ENCODE assay signal across 1 cellular context in genomic region chr10:9331583-9332008, GRCh38.
TF ChIP-seq lines count a peak whose summit lies in the region.

No MANE protein-coding gene starts in this region.

TF ChIP-seq in K562, 482 proteins besides CTCF, POLR2A, EP300 and RAD21 (continued from another document and continues in another):
- TF ChIP-seq, protein P1, sequence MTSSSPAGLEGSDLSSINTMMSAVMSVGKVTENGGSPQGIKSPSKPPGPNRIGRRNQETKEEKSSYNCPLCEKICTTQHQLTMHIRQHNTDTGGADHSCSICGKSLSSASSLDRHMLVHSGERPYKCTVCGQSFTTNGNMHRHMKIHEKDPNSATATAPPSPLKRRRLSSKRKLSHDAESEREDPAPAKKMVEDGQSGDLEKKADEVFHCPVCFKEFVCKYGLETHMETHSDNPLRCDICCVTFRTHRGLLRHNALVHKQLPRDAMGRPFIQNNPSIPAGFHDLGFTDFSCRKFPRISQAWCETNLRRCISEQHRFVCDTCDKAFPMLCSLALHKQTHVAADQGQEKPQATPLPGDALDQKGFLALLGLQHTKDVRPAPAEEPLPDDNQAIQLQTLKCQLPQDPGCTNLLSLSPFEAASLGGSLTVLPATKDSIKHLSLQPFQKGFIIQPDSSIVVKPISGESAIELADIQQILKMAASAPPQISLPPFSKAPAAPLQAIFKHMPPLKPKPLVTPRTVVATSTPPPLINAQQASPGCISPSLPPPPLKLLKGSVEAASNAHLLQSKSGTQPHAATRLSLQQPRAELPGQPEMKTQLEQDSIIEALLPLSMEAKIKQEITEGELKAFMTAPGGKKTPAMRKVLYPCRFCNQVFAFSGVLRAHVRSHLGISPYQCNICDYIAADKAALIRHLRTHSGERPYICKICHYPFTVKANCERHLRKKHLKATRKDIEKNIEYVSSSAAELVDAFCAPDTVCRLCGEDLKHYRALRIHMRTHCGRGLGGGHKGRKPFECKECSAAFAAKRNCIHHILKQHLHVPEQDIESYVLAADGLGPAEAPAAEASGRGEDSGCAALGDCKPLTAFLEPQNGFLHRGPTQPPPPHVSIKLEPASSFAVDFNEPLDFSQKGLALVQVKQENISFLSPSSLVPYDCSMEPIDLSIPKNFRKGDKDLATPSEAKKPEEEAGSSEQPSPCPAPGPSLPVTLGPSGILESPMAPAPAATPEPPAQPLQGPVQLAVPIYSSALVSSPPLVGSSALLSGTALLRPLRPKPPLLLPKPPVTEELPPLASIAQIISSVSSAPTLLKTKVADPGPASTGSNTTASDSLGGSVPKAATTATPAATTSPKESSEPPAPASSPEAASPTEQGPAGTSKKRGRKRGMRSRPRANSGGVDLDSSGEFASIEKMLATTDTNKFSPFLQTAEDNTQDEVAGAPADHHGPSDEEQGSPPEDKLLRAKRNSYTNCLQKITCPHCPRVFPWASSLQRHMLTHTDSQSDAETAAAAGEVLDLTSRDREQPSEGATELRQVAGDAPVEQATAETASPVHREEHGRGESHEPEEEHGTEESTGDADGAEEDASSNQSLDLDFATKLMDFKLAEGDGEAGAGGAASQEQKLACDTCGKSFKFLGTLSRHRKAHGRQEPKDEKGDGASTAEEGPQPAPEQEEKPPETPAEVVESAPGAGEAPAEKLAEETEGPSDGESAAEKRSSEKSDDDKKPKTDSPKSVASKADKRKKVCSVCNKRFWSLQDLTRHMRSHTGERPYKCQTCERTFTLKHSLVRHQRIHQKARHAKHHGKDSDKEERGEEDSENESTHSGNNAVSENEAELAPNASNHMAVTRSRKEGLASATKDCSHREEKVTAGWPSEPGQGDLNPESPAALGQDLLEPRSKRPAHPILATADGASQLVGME (CRISPR knock-in tag; IDR thresholded peaks at IDR 0.05) = no peak
- TF ChIP-seq, protein P2, sequence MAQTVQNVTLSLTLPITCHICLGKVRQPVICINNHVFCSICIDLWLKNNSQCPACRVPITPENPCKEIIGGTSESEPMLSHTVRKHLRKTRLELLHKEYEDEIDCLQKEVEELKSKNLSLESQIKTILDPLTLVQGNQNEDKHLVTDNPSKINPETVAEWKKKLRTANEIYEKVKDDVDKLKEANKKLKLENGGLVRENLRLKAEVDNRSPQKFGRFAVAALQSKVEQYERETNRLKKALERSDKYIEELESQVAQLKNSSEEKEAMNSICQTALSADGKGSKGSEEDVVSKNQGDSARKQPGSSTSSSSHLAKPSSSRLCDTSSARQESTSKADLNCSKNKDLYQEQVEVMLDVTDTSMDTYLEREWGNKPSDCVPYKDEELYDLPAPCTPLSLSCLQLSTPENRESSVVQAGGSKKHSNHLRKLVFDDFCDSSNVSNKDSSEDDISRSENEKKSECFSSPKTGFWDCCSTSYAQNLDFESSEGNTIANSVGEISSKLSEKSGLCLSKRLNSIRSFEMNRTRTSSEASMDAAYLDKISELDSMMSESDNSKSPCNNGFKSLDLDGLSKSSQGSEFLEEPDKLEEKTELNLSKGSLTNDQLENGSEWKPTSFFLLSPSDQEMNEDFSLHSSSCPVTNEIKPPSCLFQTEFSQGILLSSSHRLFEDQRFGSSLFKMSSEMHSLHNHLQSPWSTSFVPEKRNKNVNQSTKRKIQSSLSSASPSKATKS (CRISPR knock-in tag; IDR thresholded peaks at IDR 0.05) = no peak
- TF ChIP-seq POLR3A (IDR thresholded peaks at IDR 0.05; ENCODE audit: borderline replicate concordance, extremely low read depth, insufficient read depth, insufficient read length) = no peak
- no peak for TF ChIP-seq SNIP1 (IDR thresholded peaks at IDR 0.05; ENCODE audit: low read depth)
- peak; percentile 67 for TF ChIP-seq NFE2 (IDR thresholded peaks at IDR 0.05; ENCODE audit: low read depth)
- no peak for TF ChIP-seq CHD2 (IDR thresholded peaks at IDR 0.05; ENCODE audit: low read depth, low read length)
- no peak for TF ChIP-seq MLLT1 (IDR thresholded peaks at IDR 0.05)
- TF ChIP-seq, protein P3, sequence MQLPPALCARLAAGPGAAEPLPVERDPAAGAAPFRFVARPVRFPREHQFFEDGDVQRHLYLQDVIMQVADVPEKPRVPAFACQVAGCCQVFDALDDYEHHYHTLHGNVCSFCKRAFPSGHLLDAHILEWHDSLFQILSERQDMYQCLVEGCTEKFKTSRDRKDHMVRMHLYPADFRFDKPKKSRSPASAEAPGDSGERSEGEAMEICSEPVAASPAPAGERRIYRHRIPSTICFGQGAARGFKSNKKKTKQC (CRISPR knock-in tag; IDR thresholded peaks at IDR 0.05) = no peak
- TF ChIP-seq, protein P4, sequence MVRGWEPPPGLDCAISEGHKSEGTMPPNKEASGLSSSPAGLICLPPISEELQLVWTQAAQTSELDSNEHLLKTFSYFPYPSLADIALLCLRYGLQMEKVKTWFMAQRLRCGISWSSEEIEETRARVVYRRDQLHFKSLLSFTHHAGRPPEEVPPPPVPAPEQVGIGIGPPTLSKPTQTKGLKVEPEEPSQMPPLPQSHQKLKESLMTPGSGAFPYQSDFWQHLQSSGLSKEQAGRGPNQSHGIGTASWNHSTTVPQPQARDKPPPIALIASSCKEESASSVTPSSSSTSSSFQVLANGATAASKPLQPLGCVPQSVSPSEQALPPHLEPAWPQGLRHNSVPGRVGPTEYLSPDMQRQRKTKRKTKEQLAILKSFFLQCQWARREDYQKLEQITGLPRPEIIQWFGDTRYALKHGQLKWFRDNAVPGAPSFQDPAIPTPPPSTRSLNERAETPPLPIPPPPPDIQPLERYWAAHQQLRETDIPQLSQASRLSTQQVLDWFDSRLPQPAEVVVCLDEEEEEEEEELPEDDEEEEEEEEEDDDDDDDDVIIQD (CRISPR knock-in tag; IDR thresholded peaks at IDR 0.05) = no peak
- no peak for TF ChIP-seq SMAD1 (IDR thresholded peaks at IDR 0.05; ENCODE audit: low read depth, low read length, partially characterized antibody)
- peak; percentile 93 for TF ChIP-seq MEF2D (tag; conservative IDR thresholded peaks at IDR 0.05; ENCODE audit: low read depth)
- TF ChIP-seq TCF7L2 (IDR thresholded peaks at IDR 0.05; ENCODE audit: low read depth, low read length) = no peak
- TF ChIP-seq L3MBTL2 (IDR thresholded peaks at IDR 0.05) = no peak
- TF ChIP-seq RBM34 (IDR thresholded peaks at IDR 0.05; ENCODE audit: borderline replicate concordance, insufficient read depth, low read length) = no peak
- no peak for TF ChIP-seq HOXB6 (CRISPR knock-in tag; IDR thresholded peaks at IDR 0.05; ENCODE audit: borderline replicate concordance)
- TF ChIP-seq SLC30A9 (CRISPR knock-in tag; IDR thresholded peaks at IDR 0.05) = no peak
- no peak for TF ChIP-seq KDM4B (IDR thresholded peaks at IDR 0.05; ENCODE audit: borderline replicate concordance in 2 of 2, low read depth in 1 of 2)
- no peak for TF ChIP-seq BRF2 (IDR thresholded peaks at IDR 0.05; ENCODE audit: borderline replicate concordance, insufficient read depth, insufficient read length)
- no peak for TF ChIP-seq MEIS2 (IDR thresholded peaks at IDR 0.05; ENCODE audit: partially characterized antibody)
- TF ChIP-seq ZNF316 (IDR thresholded peaks at IDR 0.05) = peak; percentile 99
- no peak for TF ChIP-seq ZNF699 (CRISPR knock-in tag; IDR thresholded peaks at IDR 0.05; ENCODE audit: insufficient replicate concordance)
- TF ChIP-seq MAZ (CRISPR knock-in tag; conservative IDR thresholded peaks at IDR 0.05 in 1 of 2, IDR thresholded peaks at IDR 0.05 in 1 of 2) = no peak
- no peak for TF ChIP-seq BHLHE40 (IDR thresholded peaks at IDR 0.05; ENCODE audit: low read length)
- TF ChIP-seq ID3 (CRISPR knock-in tag; IDR thresholded peaks at IDR 0.05) = no peak
- no peak for TF ChIP-seq ID3 (tag; IDR thresholded peaks at IDR 0.05)
- TF ChIP-seq POLR2AphosphoS5 (IDR thresholded peaks at IDR 0.05; ENCODE audit: control insufficient read depth, insufficient read depth, low read depth, low read length) = no peak
- TF ChIP-seq DEAF1 (CRISPR knock-in tag; IDR thresholded peaks at IDR 0.05) = peak; percentile 58; the same call in 1 of the 2 replicates
- TF ChIP-seq FOXA1 (IDR thresholded peaks at IDR 0.05; ENCODE audit: borderline replicate concordance) = no peak
- TF ChIP-seq, protein P5, sequence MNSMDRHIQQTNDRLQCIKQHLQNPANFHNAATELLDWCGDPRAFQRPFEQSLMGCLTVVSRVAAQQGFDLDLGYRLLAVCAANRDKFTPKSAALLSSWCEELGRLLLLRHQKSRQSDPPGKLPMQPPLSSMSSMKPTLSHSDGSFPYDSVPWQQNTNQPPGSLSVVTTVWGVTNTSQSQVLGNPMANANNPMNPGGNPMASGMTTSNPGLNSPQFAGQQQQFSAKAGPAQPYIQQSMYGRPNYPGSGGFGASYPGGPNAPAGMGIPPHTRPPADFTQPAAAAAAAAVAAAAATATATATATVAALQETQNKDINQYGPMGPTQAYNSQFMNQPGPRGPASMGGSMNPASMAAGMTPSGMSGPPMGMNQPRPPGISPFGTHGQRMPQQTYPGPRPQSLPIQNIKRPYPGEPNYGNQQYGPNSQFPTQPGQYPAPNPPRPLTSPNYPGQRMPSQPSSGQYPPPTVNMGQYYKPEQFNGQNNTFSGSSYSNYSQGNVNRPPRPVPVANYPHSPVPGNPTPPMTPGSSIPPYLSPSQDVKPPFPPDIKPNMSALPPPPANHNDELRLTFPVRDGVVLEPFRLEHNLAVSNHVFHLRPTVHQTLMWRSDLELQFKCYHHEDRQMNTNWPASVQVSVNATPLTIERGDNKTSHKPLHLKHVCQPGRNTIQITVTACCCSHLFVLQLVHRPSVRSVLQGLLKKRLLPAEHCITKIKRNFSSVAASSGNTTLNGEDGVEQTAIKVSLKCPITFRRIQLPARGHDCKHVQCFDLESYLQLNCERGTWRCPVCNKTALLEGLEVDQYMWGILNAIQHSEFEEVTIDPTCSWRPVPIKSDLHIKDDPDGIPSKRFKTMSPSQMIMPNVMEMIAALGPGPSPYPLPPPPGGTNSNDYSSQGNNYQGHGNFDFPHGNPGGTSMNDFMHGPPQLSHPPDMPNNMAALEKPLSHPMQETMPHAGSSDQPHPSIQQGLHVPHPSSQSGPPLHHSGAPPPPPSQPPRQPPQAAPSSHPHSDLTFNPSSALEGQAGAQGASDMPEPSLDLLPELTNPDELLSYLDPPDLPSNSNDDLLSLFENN (IDR thresholded peaks at IDR 0.05; ENCODE audit: low read depth in 2 of 2, low read length in 2 of 2) = no peak
- TF ChIP-seq JUN (IDR thresholded peaks at IDR 0.05; ENCODE audit: borderline replicate concordance, low read depth, low read length) = no peak
- TF ChIP-seq JUN (CRISPR knock-in tag; IDR thresholded peaks at IDR 0.05; ENCODE audit: borderline replicate concordance) = no peak
